ENCODE assay signal across 11 cellular contexts in the genomic region with DNA sequence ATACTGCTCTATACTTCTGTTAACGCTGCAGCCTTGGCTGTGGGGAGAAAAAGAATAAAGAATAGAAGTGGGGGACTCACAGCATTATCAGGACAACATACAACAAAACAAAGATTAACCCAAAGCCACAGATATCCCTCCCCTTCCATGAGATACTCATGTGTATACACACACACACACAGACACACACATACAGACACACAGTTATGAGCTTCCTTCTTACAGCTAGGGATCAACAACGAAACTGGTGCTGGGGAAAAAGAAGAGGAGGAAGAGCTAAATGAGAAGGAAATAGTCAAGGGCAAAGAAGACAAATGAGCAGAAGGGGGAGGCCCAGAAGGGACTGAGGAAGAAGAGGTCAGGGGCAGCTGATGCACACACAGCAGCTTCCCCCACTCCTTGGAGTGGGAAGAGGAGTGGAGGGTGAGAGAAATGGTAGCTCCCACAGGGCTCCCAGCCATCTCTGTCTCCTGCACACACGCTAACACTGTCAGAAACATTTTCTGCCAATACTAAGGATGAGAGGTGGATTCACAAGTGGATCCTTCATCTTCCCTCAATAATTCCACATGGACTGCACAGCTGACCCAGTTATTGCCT.
DNase-seq lines count a peak whose midpoint lies in the region; ATAC-seq and TF ChIP-seq lines count a peak whose summit lies in the region.
"Had no signal": no experiment of that assay in that cellular context is flagged by ENCODE, and none has a peak within 500 bp of the region (broad histone marks: within the 10 kb centered on the region; RNA-seq: fewer than 3 reads in every experiment).

No MANE protein-coding gene starts in this region.

- H3K4me1 Mint-ChIP-seq in activated naive CD4-positive, alpha-beta T cell treated with anti-CD3 and anti-CD28 coated beads for 36 hours (ENCODE audit: low read depth): no peaks in the 10 kb centered on the region
- peaks cover 42% of the 10 kb centered on the region for H3K4me1 Mint-ChIP-seq in glutamatergic neuron (ENCODE audit: low read depth, unreplicated experiment)

- CTCF ChIA-PET in activated naive CD4-positive, alpha-beta T cell treated with anti-CD3 and anti-CD28 coated beads for 36 hours (lab: Charles Lee): interaction anchor here (1.2 kb wide), 1 partner anchor 178 kb away, joined by 3 read pairs; no protein-coding TSS in a partner anchor

- H3K27me3 Mint-ChIP-seq in activated naive CD4-positive, alpha-beta T cell treated with anti-CD3 and anti-CD28 coated beads for 36 hours (ENCODE audit: low read depth): no peaks in the 10 kb centered on the region
- H3K27me3 Mint-ChIP-seq in glutamatergic neuron (ENCODE audit: unreplicated experiment): no peaks in the 10 kb centered on the region
- H3K27me3 Mint-ChIP-seq: T-helper 17 cell had no signal

- ATAC-seq in activated naive CD4-positive, alpha-beta T cell treated with anti-CD3 and anti-CD28 coated beads, Interleukin-2, amount 50 U/mL, for 72 hours: no peak
- ATAC-seq: T-helper 17 cell had no signal

- TF ChIP-seq CTCF in glutamatergic neuron (IDR thresholded peaks at IDR 0.05; ENCODE audit: partially characterized antibody, unreplicated experiment) (no peak), osteoblast (IDR thresholded peaks at IDR 0.05; ENCODE audit: extremely low read depth, low read depth, low read length) (no peak), GM10266 (IDR thresholded peaks at IDR 0.05; ENCODE audit: control insufficient read depth, insufficient read depth, low read depth, missing control alignments) (no peak)

- intact Hi-C loops in activated naive CD4-positive, alpha-beta T cell treated with anti-CD3 and anti-CD28 coated beads for 36 hours (cut with micrococcal nuclease): no loop called here

- no peaks in the 10 kb centered on the region for H3K9me3 ChIP-seq in osteoblast (ENCODE audit: low read depth, low read length)

- peak overlapping the region; percentile 2 to 47 for H3K27ac Mint-ChIP-seq in activated naive CD4-positive, alpha-beta T cell treated with anti-CD3 and anti-CD28 coated beads, Interleukin-2, amount 50 U/mL, for 72 hours
- no peak overlapping the region for H3K27ac Mint-ChIP-seq in activated naive CD4-positive, alpha-beta T cell treated with anti-CD3 and anti-CD28 coated beads for 36 hours
- peak overlapping the region; percentile 93 for H3K27ac Mint-ChIP-seq in glutamatergic neuron (ENCODE audit: unreplicated experiment)
- H3K27ac Mint-ChIP-seq: T-helper 17 cell had no signal

- DNase-seq in activated naive CD4-positive, alpha-beta T cell treated with anti-CD3 and anti-CD28 coated beads, Interleukin-2, amount 50 U/mL, for 72 hours (ENCODE audit: low spot score in 2 of 2): no peak
- no peak for DNase-seq in activated naive CD4-positive, alpha-beta T cell treated with anti-CD3 and anti-CD28 coated beads for 36 hours
- no peak for DNase-seq in glutamatergic neuron
- no peak for DNase-seq in osteoblast (ENCODE audit: insufficient read length, low spot score, missing footprints)
- DNase-seq in GM10266 (ENCODE audit: extremely low spot score): no peak
- no peak for DNase-seq in KG1 (lab: John Stamatoyannopoulos, UW)
- no peak for DNase-seq in activated T-cell treated with anti-CD3 and anti-CD28 coated beads for 4 hours
- DNase-seq: GOT3, NCI-H748 treated with DMSO at 0.1 percent for 48 hours, T-helper 17 cell had no signal

- H3K36me3 Mint-ChIP-seq in activated naive CD4-positive, alpha-beta T cell treated with anti-CD3 and anti-CD28 coated beads, Interleukin-2, amount 50 U/mL, for 72 hours: peaks cover 0 to 7% of the 10 kb centered on the region in 2 donors
- H3K36me3 Mint-ChIP-seq in activated naive CD4-positive, alpha-beta T cell treated with anti-CD3 and anti-CD28 coated beads for 36 hours (ENCODE audit: low read depth): peaks cover under 1% of the 10 kb centered on the region
- H3K36me3 Mint-ChIP-seq in glutamatergic neuron (ENCODE audit: unreplicated experiment): no peaks in the 10 kb centered on the region

- H3K36me3 ChIP-seq in osteoblast (ENCODE audit: insufficient read depth, low read length) (no peaks in the 10 kb centered on the region), urinary bladder (ENCODE audit: insufficient read depth) (no peaks in the 10 kb centered on the region)

- peaks cover 12% of the 10 kb centered on the region for H4K20me1 ChIP-seq in osteoblast (ENCODE audit: insufficient read depth, low read length)

- peak overlapping the region; percentile 66 for H3K4me2 ChIP-seq in osteoblast (ENCODE audit: insufficient read depth, low read length)

- H3K27me3 ChIP-seq in osteoblast (ENCODE audit: insufficient read depth, low read length): no peaks in the 10 kb centered on the region

- no peaks in the 10 kb centered on the region for H3K9me3 Mint-ChIP-seq in activated naive CD4-positive, alpha-beta T cell treated with anti-CD3 and anti-CD28 coated beads, Interleukin-2, amount 50 U/mL, for 72 hours
- H3K9me3 Mint-ChIP-seq in activated naive CD4-positive, alpha-beta T cell treated with anti-CD3 and anti-CD28 coated beads for 36 hours: no peaks in the 10 kb centered on the region
- H3K9me3 Mint-ChIP-seq in glutamatergic neuron (ENCODE audit: unreplicated experiment): peaks cover 7% of the 10 kb centered on the region

- no peak overlapping the region for H3K4me3 ChIP-seq in osteoblast (ENCODE audit: insufficient read depth, low read length)
- no peak overlapping the region for H3K4me3 ChIP-seq in urinary bladder (ENCODE audit: low read depth, low read length)

- WGBS in urinary bladder: 34% methylated on average over 3 of the region's 3 CpGs

- no peak overlapping the region for H3K4me3 Mint-ChIP-seq in activated naive CD4-positive, alpha-beta T cell treated with anti-CD3 and anti-CD28 coated beads for 36 hours
- peak overlapping the region; percentile 76 for H3K4me3 Mint-ChIP-seq in glutamatergic neuron (ENCODE audit: unreplicated experiment)
- H3K4me3 Mint-ChIP-seq: T-helper 17 cell had no signal

- H3K4me1 ChIP-seq in osteoblast (ENCODE audit: insufficient read depth, low read length): peaks cover 12% of the 10 kb centered on the region
- no peaks in the 10 kb centered on the region for H3K4me1 ChIP-seq in urinary bladder (ENCODE audit: insufficient read depth)

- H3K79me2 ChIP-seq in osteoblast (ENCODE audit: insufficient read depth, low read length): peaks cover 54% of the 10 kb centered on the region

- H2AFZ ChIP-seq in osteoblast (ENCODE audit: low read length): peak overlapping the region; percentile 78

- H3K27ac ChIP-seq in osteoblast (ENCODE audit: low read depth, low read length): peak overlapping the region; percentile 51
- H3K27ac ChIP-seq in urinary bladder (ENCODE audit: low read depth): peak overlapping the region; percentile 53
